22 cellular contexts compared by ENCODE assay signal in the genomic region with DNA sequence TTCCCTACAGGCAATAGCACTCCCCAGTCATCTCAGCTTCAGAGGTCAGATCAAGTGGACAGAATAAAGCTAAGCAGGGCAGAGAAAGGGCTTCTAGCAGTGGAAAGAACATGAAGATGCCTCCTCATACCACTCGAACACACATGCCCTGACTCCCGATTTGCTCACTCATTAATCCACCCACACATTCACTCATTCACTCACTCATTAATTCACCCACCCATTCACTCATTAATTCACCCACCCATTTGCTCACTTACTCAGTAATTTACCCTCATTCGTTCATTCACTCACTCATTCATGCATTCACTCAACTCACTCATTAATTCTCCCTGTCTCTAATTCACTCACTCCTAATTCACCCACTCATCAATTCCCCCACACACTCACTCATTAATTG. TPM values are rescaled to one million over a fixed set of nuclear protein-coding genes. Genes with fewer than 3 reads are reported as not detected.
"Had no signal": no experiment of that assay in that cellular context is flagged by ENCODE, and none has a peak within 500 bp of the region (broad histone marks: within the 10 kb centered on the region; RNA-seq: fewer than 3 reads in every experiment).

No MANE protein-coding gene starts in this region.

- H3K9me3 ChIP-seq: heart right ventricle, left lung, lower lobe of right lung, psoas muscle, sigmoid colon, stomach, thoracic aorta had no signal

- H3K4me1 ChIP-seq: heart right ventricle, left lung, lower lobe of right lung, psoas muscle, sigmoid colon had no signal

- H3K36me3 ChIP-seq: heart right ventricle, left lung, lower lobe of right lung, sigmoid colon, stomach, thoracic aorta had no signal

- H3K27me3 ChIP-seq: left lung had no signal

- H3K79me2 ChIP-seq: parathyroid adenoma had no signal

- H3K27ac ChIP-seq: heart right ventricle, left lung, lower lobe of right lung, parathyroid adenoma, psoas muscle, sigmoid colon, skin epidermis, stomach, thoracic aorta had no signal

- H2AFZ ChIP-seq: parathyroid adenoma had no signal

- H3K9ac ChIP-seq: parathyroid adenoma had no signal

- ATAC-seq: heart right ventricle, left lung, lower lobe of right lung, psoas muscle had no signal

- FAIRE-seq: endothelial cell of umbilical vein, frontal cortex, keratinocyte had no signal

- H3K4me3 ChIP-seq: heart right ventricle, left lung, lower lobe of right lung, psoas muscle, sigmoid colon, skin epidermis, stomach, thoracic aorta had no signal

- DNase-seq: heart right ventricle; immature natural killer cell; left lung; lower lobe of right lung; midbrain; naive B cell; occipital lobe; psoas muscle; retina; stimulated activated CD4-positive, alpha-beta T cell treated with anti-CD3 and anti-CD28 coated beads, Interleukin-12 subunit alpha, Interleukin-12 subunit beta, amount 100 ng/mL, for 4 hours; stimulated activated naive CD4-positive, alpha-beta T cell; stomach; substantia nigra; trophoblast cell had no signal

RNA-seq across cellular contexts. Expression of a gene that starts 43.9 kb away (rescaled TPM):
- total RNA-seq: endothelial cell of umbilical vein, frontal cortex, heart right ventricle, occipital lobe, urinary bladder had no signal
- polyA plus RNA-seq: endothelial cell of umbilical vein, immature natural killer cell, keratinocyte had no signal
